Comparison of ENCODE assay signal across 8 cellular contexts in genomic region chr20:38875170-38875993, GRCh38. TPM values are rescaled to one million over a fixed set of nuclear protein-coding genes. Genes with fewer than 3 reads are reported as not detected.
DNase-seq lines count a peak whose midpoint lies in the region; ATAC-seq and TF ChIP-seq lines count a peak whose summit lies in the region.

No MANE protein-coding gene starts in this region.

- peak overlapping the region; percentile 2 for H3K4me3 ChIP-seq in lower lobe of right lung

- peak; percentile 54 for ATAC-seq in GM21576 (IDR thresholded peaks at IDR 0.05; ENCODE audit: unreplicated experiment)
- ATAC-seq in lower lobe of right lung: peak; percentile 46 to 50

- peak; percentile 38 for TF ChIP-seq POLR2A in GM15510 (IDR thresholded peaks at IDR 0.05; ENCODE audit: borderline replicate concordance, extremely low read depth, insufficient read length)

- TF ChIP-seq CTCF in lower lobe of right lung (IDR thresholded peaks at IDR 0.05): no peak

- H3K36me3 ChIP-seq in lower lobe of right lung: no peaks in the 10 kb centered on the region

- H3K4me1 ChIP-seq in lower lobe of right lung: peaks cover 54% of the 10 kb centered on the region

- intact Hi-C loops in lower lobe of right lung (cut with DNase I): no loop called here

- peak overlapping the region; percentile 70 for H3K27ac ChIP-seq in lower lobe of right lung

- no peaks in the 10 kb centered on the region for H3K9me3 ChIP-seq in lower lobe of right lung

- peak; percentile 25 to 32 for DNase-seq in Kasumi-1 (lab: John Stamatoyannopoulos, UW)
- DNase-seq in activated T-helper 1 cell treated with Interleukin-2 at 50 U/mL for 16 hours (ENCODE audit: low read depth): peak; percentile 46
- no peak for DNase-seq in lower lobe of right lung
- DNase-seq in NCI-H1694 treated with DMSO at 0.1 percent for 48 hours (lab: John Stamatoyannopoulos, UW): no peak
- DNase-seq in NCI-H524 treated with DMSO at 0.1 percent for 48 hours (lab: John Stamatoyannopoulos, UW): no peak
- DNase-seq in AG20443 (ENCODE audit: low spot score): no peak

- peaks cover 3% of the 10 kb centered on the region for H3K27me3 ChIP-seq in lower lobe of right lung (ENCODE audit: low read depth)

RNA-seq across cellular contexts. Expression of gene FAM83D, which starts 50.8 kb away (rescaled TPM):
- 0.71 TPM for total RNA-seq in lower lobe of right lung

Comparison
In these comparisons a context has a peak if more than half of its experiments do, and no peak if none do; other contexts are left out.
1. DNase-seq: peak in Kasumi-1 (2 of 2) and activated T-helper 1 cell treated with Interleukin-2 at 50 U/mL for 16 hours (single experiment); none in lower lobe of right lung (single experiment), NCI-H1694 treated with DMSO at 0.1 percent for 48 hours (single experiment), NCI-H524 treated with DMSO at 0.1 percent for 48 hours (single experiment) and AG20443 (single experiment).